Comparison of ENCODE assay signal across 2 cellular contexts in the genomic region with DNA sequence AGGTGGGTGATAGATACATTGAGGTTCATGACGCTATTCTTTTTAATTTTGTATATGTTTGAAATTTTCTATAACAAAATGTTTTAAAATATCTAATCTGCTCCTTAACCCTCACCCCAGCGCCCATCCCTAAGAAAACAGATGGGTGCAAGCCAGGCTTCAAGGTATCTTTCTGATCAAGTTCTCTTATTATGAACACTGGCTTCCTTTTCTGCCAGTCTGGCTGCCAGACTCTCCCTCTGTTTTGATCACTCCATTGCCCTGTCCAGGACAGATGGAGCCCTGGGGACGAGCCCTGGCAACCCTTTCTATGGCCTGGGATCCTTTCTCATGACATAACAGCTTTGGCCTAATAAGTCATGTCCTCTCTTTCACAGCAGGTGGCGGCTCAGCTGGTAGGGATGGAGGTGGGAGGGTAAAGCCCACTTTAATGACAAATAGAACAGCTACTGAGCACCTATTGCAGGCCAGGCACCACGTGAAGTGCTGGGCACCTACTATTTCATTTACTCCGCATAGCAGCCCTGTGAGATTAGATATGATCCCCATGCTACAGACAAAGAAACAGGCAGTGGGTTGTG.
TF ChIP-seq lines count a peak whose summit lies in the region.

No MANE protein-coding gene starts in this region.

TF ChIP-seq in SK-N-SH, 30 proteins besides CTCF, POLR2A, EP300 and RAD21 (continued from another document):
- no peak for TF ChIP-seq POLR2AphosphoS5 (IDR thresholded peaks at IDR 0.05; ENCODE audit: low read depth, low read length)
- TF ChIP-seq, protein P1, sequence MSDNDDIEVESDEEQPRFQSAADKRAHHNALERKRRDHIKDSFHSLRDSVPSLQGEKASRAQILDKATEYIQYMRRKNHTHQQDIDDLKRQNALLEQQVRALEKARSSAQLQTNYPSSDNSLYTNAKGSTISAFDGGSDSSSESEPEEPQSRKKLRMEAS (IDR thresholded peaks at IDR 0.05; ENCODE audit: low read depth) = no peak
- no peak for TF ChIP-seq PBX3 (IDR thresholded peaks at IDR 0.05)

TF ChIP-seq in SK-N-SH treated with all-trans-retinoic acid at 6 μM for 48 hours, 23 proteins besides CTCF, POLR2A, EP300 and RAD21 (continued from another document):
- TF ChIP-seq TSHZ2 (CRISPR knock-in tag; IDR thresholded peaks at IDR 0.05) (no peak), ZC3H10 (CRISPR knock-in tag; IDR thresholded peaks at IDR 0.05) (no peak), GLIS3 (CRISPR knock-in tag; IDR thresholded peaks at IDR 0.05) (no peak), ZNF8 (CRISPR knock-in tag; IDR thresholded peaks at IDR 0.05) (no peak), ESRRG (CRISPR knock-in tag; IDR thresholded peaks at IDR 0.05) (no peak), BACH2 (CRISPR knock-in tag; IDR thresholded peaks at IDR 0.05; ENCODE audit: borderline replicate concordance) (no peak), CSRNP3 (CRISPR knock-in tag; IDR thresholded peaks at IDR 0.05) (no peak), OSR1 (CRISPR knock-in tag; IDR thresholded peaks at IDR 0.05) (no peak)
- TF ChIP-seq, protein P2, sequence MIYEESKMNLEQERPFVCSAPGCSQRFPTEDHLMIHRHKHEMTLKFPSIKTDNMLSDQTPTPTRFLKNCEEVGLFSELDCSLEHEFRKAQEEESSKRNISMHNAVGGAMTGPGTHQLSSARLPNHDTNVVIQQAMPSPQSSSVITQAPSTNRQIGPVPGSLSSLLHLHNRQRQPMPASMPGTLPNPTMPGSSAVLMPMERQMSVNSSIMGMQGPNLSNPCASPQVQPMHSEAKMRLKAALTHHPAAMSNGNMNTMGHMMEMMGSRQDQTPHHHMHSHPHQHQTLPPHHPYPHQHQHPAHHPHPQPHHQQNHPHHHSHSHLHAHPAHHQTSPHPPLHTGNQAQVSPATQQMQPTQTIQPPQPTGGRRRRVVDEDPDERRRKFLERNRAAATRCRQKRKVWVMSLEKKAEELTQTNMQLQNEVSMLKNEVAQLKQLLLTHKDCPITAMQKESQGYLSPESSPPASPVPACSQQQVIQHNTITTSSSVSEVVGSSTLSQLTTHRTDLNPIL (CRISPR knock-in tag; IDR thresholded peaks at IDR 0.05; ENCODE audit: low read depth) = no peak
